Comparison of ENCODE assay signal across 1 cellular context in the genomic region with DNA sequence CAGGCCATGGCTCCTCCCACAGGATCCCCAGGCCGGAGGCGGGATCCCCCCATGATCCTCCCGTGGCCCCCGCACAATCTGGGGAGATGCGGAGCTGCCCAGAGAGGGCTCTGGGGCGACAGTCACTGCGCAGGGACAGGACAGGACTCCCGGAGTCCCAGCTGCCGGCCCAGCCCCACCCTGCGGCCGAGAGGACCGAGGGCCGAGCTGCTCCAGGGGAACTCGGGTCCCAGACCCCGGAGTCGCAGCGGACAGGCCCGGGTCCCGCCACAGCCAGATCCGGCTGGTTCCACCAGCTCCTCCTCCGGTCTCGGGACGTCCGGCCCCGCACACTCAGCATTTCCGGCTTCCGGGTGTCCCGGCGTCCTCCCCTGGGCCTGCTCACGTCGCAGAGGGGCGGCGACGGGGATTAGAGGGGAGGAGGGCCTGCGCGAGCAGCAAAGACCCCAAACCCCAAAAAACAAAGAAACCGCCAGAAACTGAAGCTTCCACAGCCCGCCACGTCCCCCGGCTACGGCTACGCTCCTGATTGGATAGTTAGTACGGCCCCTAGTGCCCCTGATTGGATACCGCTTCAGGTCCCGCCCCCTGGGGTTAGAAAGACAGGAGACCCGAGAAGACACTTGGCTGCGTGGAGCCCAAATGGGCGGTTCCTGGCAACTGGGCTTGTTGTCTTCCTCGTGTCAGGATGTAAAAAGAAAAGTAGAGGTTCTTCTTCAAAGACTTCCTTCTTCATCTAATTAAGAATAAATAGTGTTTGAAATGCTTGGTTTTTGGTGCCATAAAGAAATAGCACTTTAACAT.
TF ChIP-seq lines count a peak whose summit lies in the region.

No MANE protein-coding gene starts in this region.

TF ChIP-seq in K562, 482 proteins besides CTCF, POLR2A, EP300 and RAD21 (continued from another document and continues in another):
- TF ChIP-seq HLTF (IDR thresholded peaks at IDR 0.05) (0 out of 2 replicates have a peak, but pooled peaks have one; percentile 38), SLC30A9 (CRISPR knock-in tag; IDR thresholded peaks at IDR 0.05) (no peak), RBFOX2 (IDR thresholded peaks at IDR 0.05; ENCODE audit: low read depth, low read length) (peak; percentile 96), ZNF197 (CRISPR knock-in tag; IDR thresholded peaks at IDR 0.05; ENCODE audit: low read depth) (no peak), NCOA4 (IDR thresholded peaks at IDR 0.05; ENCODE audit: partially characterized antibody) (no peak), ZBTB8A (IDR thresholded peaks at IDR 0.05; ENCODE audit: partially characterized antibody) (no peak), ZNF274 (IDR thresholded peaks at IDR 0.05; ENCODE audit: borderline replicate concordance, low read depth, low read length) (no peak), ZNF444 (CRISPR knock-in tag; IDR thresholded peaks at IDR 0.05) (no peak), ZNF12 (CRISPR knock-in tag; IDR thresholded peaks at IDR 0.05) (no peak), KLF10 (CRISPR knock-in tag; IDR thresholded peaks at IDR 0.05) (peak; percentile 86), BACH1 (tag; IDR thresholded peaks at IDR 0.05) (no peak), BHLHE40 (IDR thresholded peaks at IDR 0.05; ENCODE audit: low read length) (peak; percentile 55; the same call in 1 of the 2 replicates), NONO (IDR thresholded peaks at IDR 0.05; ENCODE audit: low read depth in 2 of 2, low read length in 1 of 2) (peak; percentile 4 to 82; a peak in 2 of 4 replicates), ZNF408 (CRISPR knock-in tag; IDR thresholded peaks at IDR 0.05; ENCODE audit: low read depth) (no peak), SPI1 (IDR thresholded peaks at IDR 0.05; ENCODE audit: borderline replicate concordance, low read depth, low read length) (no peak), HEY1 (CRISPR knock-in tag; IDR thresholded peaks at IDR 0.05; ENCODE audit: borderline replicate concordance) (no peak), ATF1 (CRISPR knock-in tag; IDR thresholded peaks at IDR 0.05) (no peak), ATF1 (tag; IDR thresholded peaks at IDR 0.05) (peak; percentile 86), STAT5B (CRISPR knock-in tag; IDR thresholded peaks at IDR 0.05) (no peak), HIVEP1 (CRISPR knock-in tag; IDR thresholded peaks at IDR 0.05) (peak; percentile 73; the same call in 1 of the 2 replicates), SIRT6 (IDR thresholded peaks at IDR 0.05; ENCODE audit: low read depth, low read length) (no peak), BCL6 (CRISPR knock-in tag; IDR thresholded peaks at IDR 0.05) (no peak), ZFP30 (CRISPR knock-in tag; IDR thresholded peaks at IDR 0.05; ENCODE audit: borderline replicate concordance) (no peak), MEF2A (IDR thresholded peaks at IDR 0.05; ENCODE audit: control insufficient read depth, low read depth, low read length) (no peak), RCOR1 (IDR thresholded peaks at IDR 0.05; ENCODE audit: borderline replicate concordance in 1 of 2, low read depth in 2 of 2, low read length in 2 of 2) (peak in 1 of 2 experiments; percentile 28; a peak in 1 of 4 replicates), CREB1 (IDR thresholded peaks at IDR 0.05) (peak; percentile 41), CREB1 (CRISPR knock-in tag; IDR thresholded peaks at IDR 0.05) (peak; percentile 65; the same call in 1 of the 2 replicates), ZNF263 (CRISPR knock-in tag; IDR thresholded peaks at IDR 0.05; ENCODE audit: borderline replicate concordance) (no peak), U2AF2 (optimal IDR thresholded peaks at IDR 0.05; ENCODE audit: low read depth, low read length) (no peak), BRD4 (IDR thresholded peaks at IDR 0.05) (peak; percentile 78; the same call in 1 of the 2 replicates), ZNF76 (CRISPR knock-in tag; IDR thresholded peaks at IDR 0.05; ENCODE audit: borderline replicate concordance) (peak; percentile 80; the same call in 1 of the 2 replicates), ZNF316 (IDR thresholded peaks at IDR 0.05) (peak; percentile 97), E2F3 (CRISPR knock-in tag; IDR thresholded peaks at IDR 0.05) (peak; percentile 36; the same call in 1 of the 2 replicates), SMAD1 (IDR thresholded peaks at IDR 0.05; ENCODE audit: low read depth, low read length, partially characterized antibody) (no peak), FOXK2 (conservative IDR thresholded peaks at IDR 0.05 in 1 of 2, IDR thresholded peaks at IDR 0.05 in 1 of 2; ENCODE audit: low read depth in 2 of 2) (peak; percentile 93 to 96), HSF4 (CRISPR knock-in tag; IDR thresholded peaks at IDR 0.05; ENCODE audit: borderline replicate concordance) (0 out of 2 replicates have a peak, but pooled peaks have one; percentile 22), ZKSCAN3 (CRISPR knock-in tag; IDR thresholded peaks at IDR 0.05) (no peak), PHB2 (IDR thresholded peaks at IDR 0.05; ENCODE audit: low read depth) (no peak), ZBED1 (IDR thresholded peaks at IDR 0.05) (peak; percentile 80; the same call in 1 of the 2 replicates)
- TF ChIP-seq, protein P1, sequence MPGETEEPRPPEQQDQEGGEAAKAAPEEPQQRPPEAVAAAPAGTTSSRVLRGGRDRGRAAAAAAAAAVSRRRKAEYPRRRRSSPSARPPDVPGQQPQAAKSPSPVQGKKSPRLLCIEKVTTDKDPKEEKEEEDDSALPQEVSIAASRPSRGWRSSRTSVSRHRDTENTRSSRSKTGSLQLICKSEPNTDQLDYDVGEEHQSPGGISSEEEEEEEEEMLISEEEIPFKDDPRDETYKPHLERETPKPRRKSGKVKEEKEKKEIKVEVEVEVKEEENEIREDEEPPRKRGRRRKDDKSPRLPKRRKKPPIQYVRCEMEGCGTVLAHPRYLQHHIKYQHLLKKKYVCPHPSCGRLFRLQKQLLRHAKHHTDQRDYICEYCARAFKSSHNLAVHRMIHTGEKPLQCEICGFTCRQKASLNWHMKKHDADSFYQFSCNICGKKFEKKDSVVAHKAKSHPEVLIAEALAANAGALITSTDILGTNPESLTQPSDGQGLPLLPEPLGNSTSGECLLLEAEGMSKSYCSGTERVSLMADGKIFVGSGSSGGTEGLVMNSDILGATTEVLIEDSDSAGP (CRISPR knock-in tag; IDR thresholded peaks at IDR 0.05): no peak
- TF ChIP-seq, protein P2, sequence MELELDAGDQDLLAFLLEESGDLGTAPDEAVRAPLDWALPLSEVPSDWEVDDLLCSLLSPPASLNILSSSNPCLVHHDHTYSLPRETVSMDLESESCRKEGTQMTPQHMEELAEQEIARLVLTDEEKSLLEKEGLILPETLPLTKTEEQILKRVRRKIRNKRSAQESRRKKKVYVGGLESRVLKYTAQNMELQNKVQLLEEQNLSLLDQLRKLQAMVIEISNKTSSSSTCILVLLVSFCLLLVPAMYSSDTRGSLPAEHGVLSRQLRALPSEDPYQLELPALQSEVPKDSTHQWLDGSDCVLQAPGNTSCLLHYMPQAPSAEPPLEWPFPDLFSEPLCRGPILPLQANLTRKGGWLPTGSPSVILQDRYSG (tag; conservative IDR thresholded peaks at IDR 0.05; ENCODE audit: low read depth): no peak
- TF ChIP-seq, protein P3, sequence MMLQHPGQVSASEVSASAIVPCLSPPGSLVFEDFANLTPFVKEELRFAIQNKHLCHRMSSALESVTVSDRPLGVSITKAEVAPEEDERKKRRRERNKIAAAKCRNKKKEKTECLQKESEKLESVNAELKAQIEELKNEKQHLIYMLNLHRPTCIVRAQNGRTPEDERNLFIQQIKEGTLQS (IDR thresholded peaks at IDR 0.05): no peak
- TF ChIP-seq, protein P3 (CRISPR knock-in tag; conservative IDR thresholded peaks at IDR 0.05): no peak
- TF ChIP-seq, protein P4, sequence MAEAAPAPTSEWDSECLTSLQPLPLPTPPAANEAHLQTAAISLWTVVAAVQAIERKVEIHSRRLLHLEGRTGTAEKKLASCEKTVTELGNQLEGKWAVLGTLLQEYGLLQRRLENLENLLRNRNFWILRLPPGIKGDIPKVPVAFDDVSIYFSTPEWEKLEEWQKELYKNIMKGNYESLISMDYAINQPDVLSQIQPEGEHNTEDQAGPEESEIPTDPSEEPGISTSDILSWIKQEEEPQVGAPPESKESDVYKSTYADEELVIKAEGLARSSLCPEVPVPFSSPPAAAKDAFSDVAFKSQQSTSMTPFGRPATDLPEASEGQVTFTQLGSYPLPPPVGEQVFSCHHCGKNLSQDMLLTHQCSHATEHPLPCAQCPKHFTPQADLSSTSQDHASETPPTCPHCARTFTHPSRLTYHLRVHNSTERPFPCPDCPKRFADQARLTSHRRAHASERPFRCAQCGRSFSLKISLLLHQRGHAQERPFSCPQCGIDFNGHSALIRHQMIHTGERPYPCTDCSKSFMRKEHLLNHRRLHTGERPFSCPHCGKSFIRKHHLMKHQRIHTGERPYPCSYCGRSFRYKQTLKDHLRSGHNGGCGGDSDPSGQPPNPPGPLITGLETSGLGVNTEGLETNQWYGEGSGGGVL (CRISPR knock-in tag; IDR thresholded peaks at IDR 0.05): no peak
- TF ChIP-seq, protein P5, sequence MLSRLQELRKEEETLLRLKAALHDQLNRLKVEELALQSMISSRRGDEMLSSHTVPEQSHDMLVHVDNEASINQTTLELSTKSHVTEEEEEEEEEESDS (CRISPR knock-in tag; IDR thresholded peaks at IDR 0.05): no peak
- TF ChIP-seq, protein P6, sequence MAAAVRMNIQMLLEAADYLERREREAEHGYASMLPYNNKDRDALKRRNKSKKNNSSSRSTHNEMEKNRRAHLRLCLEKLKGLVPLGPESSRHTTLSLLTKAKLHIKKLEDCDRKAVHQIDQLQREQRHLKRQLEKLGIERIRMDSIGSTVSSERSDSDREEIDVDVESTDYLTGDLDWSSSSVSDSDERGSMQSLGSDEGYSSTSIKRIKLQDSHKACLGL (CRISPR knock-in tag; IDR thresholded peaks at IDR 0.05; ENCODE audit: borderline replicate concordance, poor library complexity, severe bottlenecking): peak; percentile 10
- TF ChIP-seq, protein P7, sequence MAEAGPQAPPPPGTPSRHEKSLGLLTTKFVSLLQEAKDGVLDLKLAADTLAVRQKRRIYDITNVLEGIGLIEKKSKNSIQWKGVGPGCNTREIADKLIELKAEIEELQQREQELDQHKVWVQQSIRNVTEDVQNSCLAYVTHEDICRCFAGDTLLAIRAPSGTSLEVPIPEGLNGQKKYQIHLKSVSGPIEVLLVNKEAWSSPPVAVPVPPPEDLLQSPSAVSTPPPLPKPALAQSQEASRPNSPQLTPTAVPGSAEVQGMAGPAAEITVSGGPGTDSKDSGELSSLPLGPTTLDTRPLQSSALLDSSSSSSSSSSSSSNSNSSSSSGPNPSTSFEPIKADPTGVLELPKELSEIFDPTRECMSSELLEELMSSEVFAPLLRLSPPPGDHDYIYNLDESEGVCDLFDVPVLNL (CRISPR knock-in tag; IDR thresholded peaks at IDR 0.05; ENCODE audit: low read depth): no peak
- TF ChIP-seq, protein P8, sequence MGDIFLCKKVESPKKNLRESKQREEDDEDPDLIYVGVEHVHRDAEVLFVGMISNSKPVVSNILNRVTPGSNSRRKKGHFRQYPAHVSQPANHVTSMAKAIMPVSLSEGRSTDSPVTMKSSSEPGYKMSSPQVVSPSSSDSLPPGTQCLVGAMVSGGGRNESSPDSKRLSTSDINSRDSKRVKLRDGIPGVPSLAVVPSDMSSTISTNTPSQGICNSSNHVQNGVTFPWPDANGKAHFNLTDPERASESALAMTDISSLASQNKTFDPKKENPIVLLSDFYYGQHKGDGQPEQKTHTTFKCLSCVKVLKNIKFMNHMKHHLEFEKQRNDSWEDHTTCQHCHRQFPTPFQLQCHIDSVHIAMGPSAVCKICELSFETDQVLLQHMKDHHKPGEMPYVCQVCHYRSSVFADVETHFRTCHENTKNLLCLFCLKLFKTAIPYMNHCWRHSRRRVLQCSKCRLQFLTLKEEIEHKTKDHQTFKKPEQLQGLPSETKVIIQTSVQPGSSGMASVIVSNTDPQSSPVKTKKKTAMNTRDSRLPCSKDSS (IDR thresholded peaks at IDR 0.05; ENCODE audit: low read depth, partially characterized antibody): no peak
- TF ChIP-seq, protein P9, sequence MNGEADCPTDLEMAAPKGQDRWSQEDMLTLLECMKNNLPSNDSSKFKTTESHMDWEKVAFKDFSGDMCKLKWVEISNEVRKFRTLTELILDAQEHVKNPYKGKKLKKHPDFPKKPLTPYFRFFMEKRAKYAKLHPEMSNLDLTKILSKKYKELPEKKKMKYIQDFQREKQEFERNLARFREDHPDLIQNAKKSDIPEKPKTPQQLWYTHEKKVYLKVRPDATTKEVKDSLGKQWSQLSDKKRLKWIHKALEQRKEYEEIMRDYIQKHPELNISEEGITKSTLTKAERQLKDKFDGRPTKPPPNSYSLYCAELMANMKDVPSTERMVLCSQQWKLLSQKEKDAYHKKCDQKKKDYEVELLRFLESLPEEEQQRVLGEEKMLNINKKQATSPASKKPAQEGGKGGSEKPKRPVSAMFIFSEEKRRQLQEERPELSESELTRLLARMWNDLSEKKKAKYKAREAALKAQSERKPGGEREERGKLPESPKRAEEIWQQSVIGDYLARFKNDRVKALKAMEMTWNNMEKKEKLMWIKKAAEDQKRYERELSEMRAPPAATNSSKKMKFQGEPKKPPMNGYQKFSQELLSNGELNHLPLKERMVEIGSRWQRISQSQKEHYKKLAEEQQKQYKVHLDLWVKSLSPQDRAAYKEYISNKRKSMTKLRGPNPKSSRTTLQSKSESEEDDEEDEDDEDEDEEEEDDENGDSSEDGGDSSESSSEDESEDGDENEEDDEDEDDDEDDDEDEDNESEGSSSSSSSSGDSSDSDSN (IDR thresholded peaks at IDR 0.05; ENCODE audit: borderline replicate concordance in 1 of 2, low read depth in 2 of 2, low read length in 2 of 2): peak; percentile 93 to 97
- TF ChIP-seq, protein P10, sequence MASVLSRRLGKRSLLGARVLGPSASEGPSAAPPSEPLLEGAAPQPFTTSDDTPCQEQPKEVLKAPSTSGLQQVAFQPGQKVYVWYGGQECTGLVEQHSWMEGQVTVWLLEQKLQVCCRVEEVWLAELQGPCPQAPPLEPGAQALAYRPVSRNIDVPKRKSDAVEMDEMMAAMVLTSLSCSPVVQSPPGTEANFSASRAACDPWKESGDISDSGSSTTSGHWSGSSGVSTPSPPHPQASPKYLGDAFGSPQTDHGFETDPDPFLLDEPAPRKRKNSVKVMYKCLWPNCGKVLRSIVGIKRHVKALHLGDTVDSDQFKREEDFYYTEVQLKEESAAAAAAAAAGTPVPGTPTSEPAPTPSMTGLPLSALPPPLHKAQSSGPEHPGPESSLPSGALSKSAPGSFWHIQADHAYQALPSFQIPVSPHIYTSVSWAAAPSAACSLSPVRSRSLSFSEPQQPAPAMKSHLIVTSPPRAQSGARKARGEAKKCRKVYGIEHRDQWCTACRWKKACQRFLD (CRISPR knock-in tag; IDR thresholded peaks at IDR 0.05): no peak
